36 cellular contexts compared by ENCODE assay signal in the genomic region with DNA sequence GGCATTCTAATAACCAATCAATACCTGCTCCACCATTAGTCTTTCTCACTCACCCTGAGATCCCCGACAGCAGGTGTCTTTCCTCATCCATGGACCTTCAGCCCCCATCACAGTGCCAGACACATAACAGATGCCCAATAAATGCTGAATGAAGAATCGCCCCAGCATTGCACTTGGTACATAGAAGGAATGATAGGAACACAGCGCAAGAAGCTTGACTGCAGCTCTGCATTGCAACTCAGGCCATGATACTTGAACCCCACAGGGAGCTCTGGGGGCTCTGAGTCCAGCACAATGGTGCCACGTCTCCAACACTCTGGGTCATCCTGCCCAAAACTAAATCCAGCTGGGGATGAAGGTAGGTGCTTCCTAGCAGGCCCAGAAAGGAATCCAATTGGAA.
"Had no signal": no experiment of that assay in that cellular context is flagged by ENCODE, and none has a peak within 500 bp of the region (broad histone marks: within the 10 kb centered on the region; RNA-seq: fewer than 3 reads in every experiment).

No MANE protein-coding gene starts in this region.

- H3K27ac Mint-ChIP-seq: activated B cell treated with CpG ODN at 0.5 μM for 24 hours; activated CD4-positive, alpha-beta memory T cell treated with anti-CD3 and anti-CD28 coated beads for 36 hours; activated CD4-positive, alpha-beta T cell treated with anti-CD3 and anti-CD28 coated beads, Interleukin-2, amount 10 ng/mL, durations not matched to agents 24 days and 14 days; activated CD8-positive, alpha-beta T cell treated with anti-CD3 and anti-CD28 coated beads for 36 hours; activated naive CD4-positive, alpha-beta T cell treated with anti-CD3 and anti-CD28 coated beads for 36 hours; activated naive CD4-positive, alpha-beta T cell treated with anti-CD3 and anti-CD28 coated beads, Interleukin-2, amount 50 U/mL, for 72 hours; activated naive CD8-positive, alpha-beta T cell treated with anti-CD3 and anti-CD28 coated beads for 36 hours; activated T-cell treated with anti-CD3 and anti-CD28 coated beads, Interleukin-2, amount 50 U/mL, for 72 hours; activated T-helper 1 cell treated with anti-CD3 and anti-CD28 coated beads, Interleukin-12 subunit alpha, Interleukin-12 subunit beta, Interleukin-2, Interleukin-4 antibody, amounts not matched to agents 30 ng/mL and 10 ng/mL and 1 ng/mL, durations not matched to agents 14 hours and 24 hours and 36 hours; activated T-helper 17 cell treated with anti-CD3 and anti-CD28 coated beads, Interleukin-2, amount 50 U/mL, for 72 hours; brain; T-helper 1 cell treated with Interleukin-12 subunit alpha and Interleukin-12 subunit beta and Interleukin-4 antibody, amounts not matched to agents 30 μg/mL and 1 μg/mL, for 36 hours; T-helper 2 cell treated with Interferon-gamma antibody and Interleukin-4, amounts not matched to agents 5 μg/mL and 100 μg/mL, for 36 hours had no signal

- H3K27ac ChIP-seq: ascending aorta, cardiac muscle cell, VCaP had no signal

- H3K27me3 ChIP-seq: ascending aorta had no signal

- H3K9me3 ChIP-seq: adrenal gland, ascending aorta had no signal

- H3K9me3 Mint-ChIP-seq: activated B cell treated with CpG ODN at 0.5 μM for 24 hours; activated CD4-positive, alpha-beta memory T cell treated with anti-CD3 and anti-CD28 coated beads for 36 hours; activated CD4-positive, alpha-beta T cell treated with anti-CD3 and anti-CD28 coated beads, Interleukin-2, amount 10 ng/mL, durations not matched to agents 24 days and 14 days; activated CD8-positive, alpha-beta T cell treated with anti-CD3 and anti-CD28 coated beads for 36 hours; activated naive CD4-positive, alpha-beta T cell treated with anti-CD3 and anti-CD28 coated beads for 36 hours; activated naive CD8-positive, alpha-beta T cell treated with anti-CD3 and anti-CD28 coated beads for 36 hours; activated T-cell treated with anti-CD3 and anti-CD28 coated beads, Interleukin-2, amount 50 U/mL, for 72 hours; activated T-helper 1 cell treated with anti-CD3 and anti-CD28 coated beads, Interleukin-12 subunit alpha, Interleukin-12 subunit beta, Interleukin-2, Interleukin-4 antibody, amounts not matched to agents 30 ng/mL and 10 ng/mL and 1 ng/mL, durations not matched to agents 14 hours and 24 hours and 36 hours; activated T-helper 17 cell treated with anti-CD3 and anti-CD28 coated beads, Interleukin-2, amount 50 U/mL, for 72 hours; brain; central memory CD8-positive, alpha-beta T cell; T-helper 2 cell treated with Interferon-gamma antibody and Interleukin-4, amounts not matched to agents 5 μg/mL and 100 μg/mL, for 36 hours had no signal

- H3K4me3 Mint-ChIP-seq: activated CD4-positive, alpha-beta memory T cell treated with anti-CD3 and anti-CD28 coated beads for 36 hours; activated CD4-positive, alpha-beta T cell treated with anti-CD3 and anti-CD28 coated beads, Interleukin-2, amount 10 ng/mL, durations not matched to agents 24 days and 14 days; activated CD8-positive, alpha-beta T cell treated with anti-CD3 and anti-CD28 coated beads for 36 hours; activated naive CD4-positive, alpha-beta T cell treated with anti-CD3 and anti-CD28 coated beads for 36 hours; activated naive CD8-positive, alpha-beta T cell treated with anti-CD3 and anti-CD28 coated beads for 36 hours; activated T-cell treated with anti-CD3 and anti-CD28 coated beads, Interleukin-2, amount 50 U/mL, for 4 hours; activated T-cell treated with anti-CD3 and anti-CD28 coated beads, Interleukin-2, amount 50 U/mL, for 72 hours; activated T-helper 1 cell treated with anti-CD3 and anti-CD28 coated beads, Interleukin-12 subunit alpha, Interleukin-12 subunit beta, Interleukin-2, Interleukin-4 antibody, amounts not matched to agents 30 ng/mL and 10 ng/mL and 1 ng/mL, durations not matched to agents 14 hours and 24 hours and 36 hours; activated T-helper 17 cell treated with anti-CD3 and anti-CD28 coated beads, Interleukin-2, amount 50 U/mL, for 72 hours; brain; central memory CD8-positive, alpha-beta T cell; T-helper 1 cell treated with Interleukin-12 subunit alpha and Interleukin-12 subunit beta and Interleukin-4 antibody, amounts not matched to agents 30 μg/mL and 1 μg/mL, for 36 hours; T-helper 2 cell treated with Interferon-gamma antibody and Interleukin-4, amounts not matched to agents 5 μg/mL and 100 μg/mL, for 36 hours had no signal

- DNase-seq: activated B cell treated with CpG ODN at 0.5 μM for 24 hours; activated CD4-positive, alpha-beta memory T cell treated with anti-CD3 and anti-CD28 coated beads for 36 hours; activated CD4-positive, alpha-beta T cell treated with anti-CD3 and anti-CD28 coated beads for 4 hours; activated CD4-positive, alpha-beta T cell treated with anti-CD3 and anti-CD28 coated beads, Interleukin-2, amount 10 ng/mL, durations not matched to agents 24 days and 14 days; activated CD4-positive, alpha-beta T cell treated with anti-CD3 and anti-CD28 coated beads, Interleukin-2, amount 50 U/mL, for 1 hour; activated CD4-positive, alpha-beta T cell treated with anti-CD3 and anti-CD28 coated beads, Interleukin-2, amount 50 U/mL, for 4 hours; activated CD4-positive, CD25-positive, alpha-beta regulatory T cell treated with anti-CD3 and anti-CD28 coated beads, Interleukin-2, amount 50 U/mL, for 72 hours; activated CD8-positive, alpha-beta memory T cell treated with anti-CD3 and anti-CD28 coated beads, Interleukin-2, amount 50 U/mL, for 4 hours; activated CD8-positive, alpha-beta T cell treated with anti-CD3 and anti-CD28 coated beads for 36 hours; activated effector memory CD4-positive, alpha-beta T cell treated with anti-CD3 and anti-CD28 coated beads, Interleukin-2, amount 50 U/mL, for 16 hours; activated gamma-delta T cell treated with Interleukin-2 at 50 U/mL for 16 hours; activated naive CD4-positive, alpha-beta T cell; activated naive CD4-positive, alpha-beta T cell treated with anti-CD3 and anti-CD28 coated beads for 36 hours; activated naive CD4-positive, alpha-beta T cell treated with anti-CD3 and anti-CD28 coated beads, Interleukin-2, amount 50 U/mL, for 16 hours; activated naive CD8-positive, alpha-beta T cell treated with anti-CD3 and anti-CD28 coated beads for 36 hours; activated T-cell treated with anti-CD3 and anti-CD28 coated beads for 4 hours; activated T-cell treated with anti-CD3 and anti-CD28 coated beads, Interleukin-2, amount 50 U/mL, for 1 hour; activated T-cell treated with anti-CD3 and anti-CD28 coated beads, Interleukin-2, amount 50 U/mL, for 4 hours; activated T-cell treated with anti-CD3 and anti-CD28 coated beads, Interleukin-2, amount 50 U/mL, for 72 hours; adrenal gland; amniotic stem cell; caudate nucleus; cerebellar nuclear complex; T-helper 1 cell; T-helper 2 cell; T-helper 9 cell had no signal

- H3K27me3 Mint-ChIP-seq: activated CD4-positive, alpha-beta memory T cell treated with anti-CD3 and anti-CD28 coated beads for 36 hours; activated CD8-positive, alpha-beta T cell treated with anti-CD3 and anti-CD28 coated beads for 36 hours; activated naive CD8-positive, alpha-beta T cell treated with anti-CD3 and anti-CD28 coated beads for 36 hours; central memory CD8-positive, alpha-beta T cell had no signal

- H3K4me1 ChIP-seq: adrenal gland, ascending aorta had no signal

- H3K4me1 Mint-ChIP-seq: activated CD4-positive, alpha-beta T cell treated with anti-CD3 and anti-CD28 coated beads, Interleukin-2, amount 10 ng/mL, durations not matched to agents 24 days and 14 days; activated T-helper 17 cell treated with anti-CD3 and anti-CD28 coated beads, Interleukin-2, amount 50 U/mL, for 72 hours had no signal

- H3K4me3 ChIP-seq: adrenal gland, ascending aorta, cardiac muscle cell had no signal

- ATAC-seq: activated CD8-positive, alpha-beta T cell treated with anti-CD3 and anti-CD28 coated beads for 36 hours; activated naive CD4-positive, alpha-beta T cell treated with anti-CD3 and anti-CD28 coated beads, Interleukin-2, amount 50 U/mL, for 72 hours; activated T-cell treated with anti-CD3 and anti-CD28 coated beads, Interleukin-2, amount 50 U/mL, for 4 hours; activated T-cell treated with anti-CD3 and anti-CD28 coated beads, Interleukin-2, amount 50 U/mL, for 72 hours; activated T-helper 17 cell treated with anti-CD3 and anti-CD28 coated beads, Interleukin-2, amount 50 U/mL, for 72 hours had no signal

- H3K36me3 ChIP-seq: adrenal gland, ascending aorta, cardiac muscle cell had no signal
